Comparison of ENCODE assay signal across 8 cellular contexts in the genomic region with DNA sequence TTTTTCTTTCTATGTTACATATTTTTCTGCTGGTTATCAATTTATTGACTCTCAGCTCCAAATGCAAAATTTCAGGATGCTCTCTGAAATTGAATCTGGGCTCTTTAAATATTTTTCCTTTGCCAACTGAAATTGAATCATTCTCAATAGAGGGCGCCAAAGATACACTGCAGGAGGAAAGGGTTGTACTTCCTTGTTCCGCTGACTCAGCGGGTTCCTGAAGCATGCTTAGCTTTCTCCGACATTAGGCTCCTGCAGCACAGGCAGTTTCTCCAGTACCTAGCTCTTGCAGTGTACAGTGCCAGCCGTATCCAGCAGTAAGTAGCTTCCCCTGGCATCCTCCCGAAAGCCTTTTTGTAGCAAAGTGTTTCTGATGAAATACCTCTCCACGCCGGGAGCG.
DNase-seq lines count a peak whose midpoint lies in the region; ATAC-seq and TF ChIP-seq lines count a peak whose summit lies in the region.

No MANE protein-coding gene starts in this region.

- H3K9me3 Mint-ChIP-seq in T-helper 2 cell treated with Interferon-gamma antibody and Interleukin-4, amounts not matched to agents 5 μg/mL and 100 μg/mL, for 36 hours, result no peaks in the 10 kb centered on the region

- peak; percentile 59 for DNase-seq in ACHN
- DNase-seq in GM12865 (ENCODE audit: low read depth), result peak; percentile 21
- peak; percentile 76 for DNase-seq in NAMALWA (ENCODE audit: low spot score)
- DNase-seq in RWPE2 (ENCODE audit: low spot score), result no peak
- DNase-seq in fibroblast of the conjunctiva (ENCODE audit: low read depth), result peak; percentile 8
- DNase-seq in retina, result peak; percentile 25
- no peak for DNase-seq in T-helper 2 cell treated with Interferon-gamma antibody and Interleukin-4, amounts not matched to agents 5 μg/mL and 100 μg/mL, for 36 hours (ENCODE audit: low spot score)

- no peaks in the 10 kb centered on the region for H3K27me3 ChIP-seq in RWPE2 (ENCODE audit: insufficient read depth, poor library complexity, severe bottlenecking)

- no peak overlapping the region for H3K27ac ChIP-seq in RWPE2 (ENCODE audit: poor library complexity, severe bottlenecking)

- no peak overlapping the region for H3K4me3 Mint-ChIP-seq in T-helper 2 cell treated with Interferon-gamma antibody and Interleukin-4, amounts not matched to agents 5 μg/mL and 100 μg/mL, for 36 hours

- no peak for ATAC-seq in RWPE2 (ENCODE audit: low read depth)
- ATAC-seq in HG03097 (IDR thresholded peaks at IDR 0.05; ENCODE audit: low FRiP score, unreplicated experiment), result no peak

- H3K27ac Mint-ChIP-seq in T-helper 2 cell treated with Interferon-gamma antibody and Interleukin-4, amounts not matched to agents 5 μg/mL and 100 μg/mL, for 36 hours, result no peak overlapping the region

- H3K4me3 ChIP-seq in GM12865 (ENCODE audit: low read depth, low read length) (no peak overlapping the region), RWPE2 (ENCODE audit: severe bottlenecking) (no peak overlapping the region)

- H3K36me3 ChIP-seq in RWPE2 (ENCODE audit: low read depth), result no peaks in the 10 kb centered on the region

- no peaks in the 10 kb centered on the region for H3K4me1 Mint-ChIP-seq in T-helper 2 cell treated with Interferon-gamma antibody and Interleukin-4, amounts not matched to agents 5 μg/mL and 100 μg/mL, for 36 hours (ENCODE audit: low read depth)

- no peaks in the 10 kb centered on the region for H3K27me3 Mint-ChIP-seq in T-helper 2 cell treated with Interferon-gamma antibody and Interleukin-4, amounts not matched to agents 5 μg/mL and 100 μg/mL, for 36 hours (ENCODE audit: low read depth)

- no peaks in the 10 kb centered on the region for H3K4me1 ChIP-seq in RWPE2 (ENCODE audit: insufficient read depth, poor library complexity, severe bottlenecking)

- no peaks in the 10 kb centered on the region for H3K36me3 Mint-ChIP-seq in T-helper 2 cell treated with Interferon-gamma antibody and Interleukin-4, amounts not matched to agents 5 μg/mL and 100 μg/mL, for 36 hours (ENCODE audit: low read depth)

- in situ Hi-C loops in ACHN (cut with HindIII; ENCODE audit: low pct_ligation_motif_present, low pct_unique_long_range_greater_than_20kb, low sequenced_read_pairs), result no loop called here

- H3K9me3 ChIP-seq in RWPE2 (ENCODE audit: severe bottlenecking), result no peaks in the 10 kb centered on the region

- no peak for TF ChIP-seq CTCF in GM12865 (IDR thresholded peaks at IDR 0.05; ENCODE audit: insufficient read depth, low read depth, low read length, missing control alignments)
- TF ChIP-seq CTCF in RWPE2 (IDR thresholded peaks at IDR 0.05; ENCODE audit: poor library complexity, severe bottlenecking), result peak; percentile 72

Comparison
In these comparisons a context has a peak if more than half of its experiments do, and no peak if none do; other contexts are left out.
1. DNase-seq: peak in ACHN (single experiment), GM12865 (single experiment), NAMALWA (single experiment), fibroblast of the conjunctiva (single experiment) and retina (single experiment); none in RWPE2 (single experiment) and T-helper 2 cell treated with Interferon-gamma antibody and Interleukin-4, amounts not matched to agents 5 μg/mL and 100 μg/mL, for 36 hours (single experiment).